ENCODE assay signal across 14 cellular contexts in genomic region chr1:25428475-25429166, GRCh38. TPM values are rescaled to one million over a fixed set of nuclear protein-coding genes. Genes with fewer than 3 reads are reported as not detected.
DNase-seq lines count a peak whose midpoint lies in the region; ATAC-seq and TF ChIP-seq lines count a peak whose summit lies in the region.
"Had no signal": no experiment of that assay in that cellular context is flagged by ENCODE, and none has a peak within 500 bp of the region (broad histone marks: within the 10 kb centered on the region; RNA-seq: fewer than 3 reads in every experiment).

No MANE protein-coding gene starts in this region.

- H3K27ac ChIP-seq in neural progenitor cell: no peak overlapping the region

- TF ChIP-seq CTCF in Loucy (conservative IDR thresholded peaks at IDR 0.05; ENCODE audit: low read length) (no peak), neural progenitor cell (IDR thresholded peaks at IDR 0.05) (no peak)

- H4K20me1 ChIP-seq in Loucy (ENCODE audit: insufficient read depth, low read length, poor library complexity, severe bottlenecking) (peaks cover 23% of the 10 kb centered on the region), neural progenitor cell (ENCODE audit: low read depth) (peaks cover 22% of the 10 kb centered on the region)

- no peaks in the 10 kb centered on the region for H3K9me2 ChIP-seq in Loucy (replicated peaks; ENCODE audit: low read depth, low read length)

- H2AFZ ChIP-seq in Loucy (ENCODE audit: low read length) (no peak overlapping the region), neural progenitor cell (replicated peaks) (no peak overlapping the region)

- POLR2A ChIA-PET in activated CD4-positive, alpha-beta T cell treated with anti-CD3 and anti-CD28 coated beads for 36 hours (lab: Charles Lee): interaction anchor here (1.3 kb wide), 1 partner anchor 40 kb away, joined by 4 read pairs; no protein-coding TSS in a partner anchor

- no peak overlapping the region for H3K9ac ChIP-seq in Loucy (ENCODE audit: low read depth, low read length, poor library complexity, severe bottlenecking)
- no peak overlapping the region for H3K9ac ChIP-seq in neural progenitor cell

- peaks cover 24% of the 10 kb centered on the region for H3K4me1 Mint-ChIP-seq in activated CD4-positive, alpha-beta T cell treated with anti-CD3 and anti-CD28 coated beads for 36 hours
- H3K4me1 Mint-ChIP-seq in activated naive CD8-positive, alpha-beta T cell treated with anti-CD3 and anti-CD28 coated beads, Interleukin-2, amount 50 U/mL, for 24 hours: peaks cover 27% of the 10 kb centered on the region
- peaks cover 24% of the 10 kb centered on the region for H3K4me1 Mint-ChIP-seq in neural progenitor cell

- H3K4me1 ChIP-seq in Loucy (ENCODE audit: insufficient read depth, low read length, poor library complexity, severe bottlenecking) (peaks cover 26% of the 10 kb centered on the region), neural progenitor cell (peaks cover 9% of the 10 kb centered on the region)

- no peaks in the 10 kb centered on the region for H3K27me3 Mint-ChIP-seq in activated CD4-positive, alpha-beta T cell treated with anti-CD3 and anti-CD28 coated beads for 36 hours
- no peaks in the 10 kb centered on the region for H3K27me3 Mint-ChIP-seq in activated naive CD8-positive, alpha-beta T cell treated with anti-CD3 and anti-CD28 coated beads, Interleukin-2, amount 50 U/mL, for 24 hours
- peaks cover 9% of the 10 kb centered on the region for H3K27me3 Mint-ChIP-seq in neural progenitor cell (ENCODE audit: insufficient read depth, low read depth)

- intact Hi-C loops in activated CD4-positive, alpha-beta T cell treated with anti-CD3 and anti-CD28 coated beads for 36 hours (cut with DNase I, micrococcal nuclease): loop anchor here in 1 of 2 experiments (10.0 kb wide), 1 partner anchor 386 kb away; the partner anchor contains the start of gene MTFR1L

- H3K27ac Mint-ChIP-seq in activated CD4-positive, alpha-beta T cell treated with anti-CD3 and anti-CD28 coated beads for 36 hours: no peak overlapping the region
- no peak overlapping the region for H3K27ac Mint-ChIP-seq in activated naive CD8-positive, alpha-beta T cell treated with anti-CD3 and anti-CD28 coated beads, Interleukin-2, amount 50 U/mL, for 24 hours
- no peak overlapping the region for H3K27ac Mint-ChIP-seq in neural progenitor cell

- no peaks in the 10 kb centered on the region for H3K9me3 Mint-ChIP-seq in activated CD4-positive, alpha-beta T cell treated with anti-CD3 and anti-CD28 coated beads for 36 hours (ENCODE audit: low read depth)
- H3K9me3 Mint-ChIP-seq in activated naive CD8-positive, alpha-beta T cell treated with anti-CD3 and anti-CD28 coated beads, Interleukin-2, amount 50 U/mL, for 24 hours: no peaks in the 10 kb centered on the region
- H3K9me3 Mint-ChIP-seq in neural progenitor cell: no peaks in the 10 kb centered on the region

- in situ Hi-C loops in ACHN (cut with HindIII; ENCODE audit: low pct_ligation_motif_present, low pct_unique_long_range_greater_than_20kb, low sequenced_read_pairs): no loop called here

- CTCF ChIA-PET in activated CD4-positive, alpha-beta T cell treated with anti-CD3 and anti-CD28 coated beads for 36 hours (lab: Charles Lee): interaction anchor here (0.6 to 1.6 kb wide), 5 partner anchors 14 to 989 kb away, joined by 3 to 10 read pairs (median 3); no protein-coding TSS in a partner anchor

- no peaks in the 10 kb centered on the region for H3K36me3 ChIP-seq in Loucy (ENCODE audit: insufficient read depth, low read length)
- no peaks in the 10 kb centered on the region for H3K36me3 ChIP-seq in neural progenitor cell

- H3K36me3 Mint-ChIP-seq in activated CD4-positive, alpha-beta T cell treated with anti-CD3 and anti-CD28 coated beads for 36 hours (ENCODE audit: low read depth): peaks cover 3% of the 10 kb centered on the region
- no peaks in the 10 kb centered on the region for H3K36me3 Mint-ChIP-seq in activated naive CD8-positive, alpha-beta T cell treated with anti-CD3 and anti-CD28 coated beads, Interleukin-2, amount 50 U/mL, for 24 hours (ENCODE audit: low read depth)
- no peaks in the 10 kb centered on the region for H3K36me3 Mint-ChIP-seq in neural progenitor cell

- no peak for ATAC-seq in activated CD4-positive, alpha-beta T cell treated with anti-CD3 and anti-CD28 coated beads for 36 hours
- no peak for ATAC-seq in activated naive CD8-positive, alpha-beta T cell treated with anti-CD3 and anti-CD28 coated beads, Interleukin-2, amount 50 U/mL, for 24 hours
- ATAC-seq: right cardiac atrium had no signal

- H3K4me3 ChIP-seq in Loucy (ENCODE audit: low read length, poor library complexity, severe bottlenecking): no peak overlapping the region
- H3K4me3 ChIP-seq in neural progenitor cell: no peak overlapping the region

- H3K4me2 ChIP-seq in Loucy (ENCODE audit: low read depth, low read length, poor library complexity, severe bottlenecking) (peak overlapping the region; percentile 96), neural progenitor cell (no peak overlapping the region)

- peaks cover 27% of the 10 kb centered on the region for H3K79me2 ChIP-seq in Loucy (ENCODE audit: insufficient read depth, low read length)
- peaks cover 23% of the 10 kb centered on the region for H3K79me2 ChIP-seq in neural progenitor cell (ENCODE audit: low read depth)

- H3K9me3 ChIP-seq in Loucy (ENCODE audit: insufficient read depth, low read depth, low read length): no peaks in the 10 kb centered on the region
- no peaks in the 10 kb centered on the region for H3K9me3 ChIP-seq in neural progenitor cell (ENCODE audit: low read depth)
- H3K9me3 ChIP-seq: SJSA1 had no signal

- H3F3A ChIP-seq in Loucy (ENCODE audit: low read depth) (no peaks in the 10 kb centered on the region), neural progenitor cell (ENCODE audit: low read depth) (no peaks in the 10 kb centered on the region)

- peak overlapping the region; percentile 30 for H3K4me3 Mint-ChIP-seq in activated CD4-positive, alpha-beta T cell treated with anti-CD3 and anti-CD28 coated beads for 36 hours
- H3K4me3 Mint-ChIP-seq in activated naive CD8-positive, alpha-beta T cell treated with anti-CD3 and anti-CD28 coated beads, Interleukin-2, amount 50 U/mL, for 24 hours: peak overlapping the region; percentile 44
- peak overlapping the region; percentile 82 for H3K4me3 Mint-ChIP-seq in neural progenitor cell

- no peaks in the 10 kb centered on the region for H3K27me3 ChIP-seq in Loucy (ENCODE audit: insufficient read depth, low read length, poor library complexity, severe bottlenecking)
- H3K27me3 ChIP-seq in neural progenitor cell: peaks cover 22% of the 10 kb centered on the region
- H3K27me3 ChIP-seq: dorsolateral prefrontal cortex, SJSA1 had no signal

- no peak for DNase-seq in activated CD4-positive, alpha-beta T cell treated with anti-CD3 and anti-CD28 coated beads for 36 hours
- no peak for DNase-seq in activated CD4-positive, alpha-beta T cell treated with anti-CD3 and anti-CD28 coated beads for 48 hours
- no peak for DNase-seq in activated naive CD8-positive, alpha-beta T cell treated with anti-CD3 and anti-CD28 coated beads, Interleukin-2, amount 50 U/mL, for 24 hours
- DNase-seq in neural progenitor cell (ENCODE audit: low spot score): no peak
- DNase-seq in NOMO-1 treated with dmso at 0.1 percent for 144 hours (lab: John Stamatoyannopoulos, UW; ENCODE audit: unreplicated experiment): no peak
- DNase-seq in ACHN: no peak
- DNase-seq in pons (ENCODE audit: low spot score): no peak
- DNase-seq: dorsolateral prefrontal cortex; NCI-H2171 treated with DMSO at 0.1 percent for 48 hours; right cardiac atrium; stimulated activated CD4-positive, alpha-beta T cell treated with anti-CD3 and anti-CD28 coated beads, Interleukin-4, amount 100 ng/mL, for 1 hour had no signal

RNA-seq across cellular contexts. Expression of gene MACO1, which starts 2.1 kb away (rescaled TPM):
- 10 to 100 TPM; 15.7 to 18.5 TPM for total RNA-seq in activated CD4-positive, alpha-beta T cell treated with anti-CD3 and anti-CD28 coated beads for 36 hours
- total RNA-seq in neural progenitor cell (ENCODE audit: low replicate concordance): 14.8 and 17.7 TPM in 2 replicates

RNA-seq across cellular contexts. Expression of gene RHCE, which starts 8.0 kb away (rescaled TPM):
- 1 to 10 TPM in 1 of 2 experiments, under 1 TPM in 1; 0.91 to 1.0 TPM for total RNA-seq in activated CD4-positive, alpha-beta T cell treated with anti-CD3 and anti-CD28 coated beads for 36 hours
- total RNA-seq in neural progenitor cell (ENCODE audit: low replicate concordance): 0.22 and 0.43 TPM in 2 replicates
- total RNA-seq: A172 had no signal

Comparison
In these comparisons a context has a peak if more than half of its experiments do, and no peak if none do; other contexts are left out.
1. H3K4me3 Mint-ChIP-seq: peak in every context shown above with its lines; median percentile 82 in neural progenitor cell; 44 in activated naive CD8-positive, alpha-beta T cell treated with anti-CD3 and anti-CD28 coated beads, Interleukin-2, amount 50 U/mL, for 24 hours; 30 in activated CD4-positive, alpha-beta T cell treated with anti-CD3 and anti-CD28 coated beads for 36 hours.